9 cellular contexts compared by ENCODE assay signal in the genomic region with DNA sequence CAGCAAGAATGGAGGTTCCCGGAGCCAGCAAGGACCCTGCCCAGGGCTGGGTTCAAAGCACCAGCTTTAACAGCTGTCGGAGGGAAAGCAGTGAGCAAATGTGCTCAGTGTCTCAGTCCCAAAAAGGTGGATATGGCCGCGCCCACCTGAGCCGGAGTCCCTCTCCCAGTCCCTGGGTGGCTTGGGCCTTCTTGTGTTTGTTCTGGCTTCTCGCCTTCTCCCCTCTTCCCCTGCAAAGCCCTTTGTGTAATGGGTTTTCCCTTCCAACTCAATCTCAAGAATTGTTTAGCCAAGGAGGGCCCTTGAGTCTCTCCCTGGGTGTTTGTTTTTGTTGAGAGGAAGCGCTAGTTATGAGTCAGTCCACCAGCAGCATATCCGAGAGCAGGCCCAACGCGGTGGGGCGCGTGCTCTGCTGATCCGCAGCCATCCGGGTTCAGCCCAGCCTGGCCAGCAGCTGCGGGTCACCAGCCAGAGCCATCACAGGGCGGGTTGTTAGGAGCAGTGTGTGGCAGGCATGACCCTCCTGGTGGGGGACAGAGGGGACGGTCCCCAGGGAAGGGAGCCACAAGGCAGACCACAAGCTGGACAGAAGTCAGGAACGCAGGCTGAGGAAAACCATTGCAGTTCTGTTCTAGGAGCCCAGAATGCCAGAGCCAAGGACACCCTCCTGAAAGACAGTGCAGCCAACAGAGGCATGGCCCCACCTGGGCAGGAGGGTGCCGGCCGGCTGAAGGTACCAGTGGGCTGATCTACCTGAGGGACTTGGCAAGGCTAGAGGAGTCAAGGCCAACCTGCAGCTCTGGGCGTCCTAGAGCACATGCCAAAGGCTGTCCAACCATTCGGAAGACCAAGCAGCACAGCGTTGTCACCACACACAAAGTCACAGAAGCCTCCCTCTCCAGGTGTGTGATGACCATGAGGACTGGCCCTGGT. TPM values are rescaled to one million over a fixed set of nuclear protein-coding genes. Genes with fewer than 3 reads are reported as not detected.
A peak's percentile ranks its signal among the peaks of the same experiment; 100 is the strongest.
DNase-seq lines count a peak whose midpoint lies in the region; ATAC-seq and TF ChIP-seq lines count a peak whose summit lies in the region.
"Had no signal": no experiment of that assay in that cellular context is flagged by ENCODE, and none has a peak within 500 bp of the region (broad histone marks: within the 10 kb centered on the region; RNA-seq: fewer than 3 reads in every experiment).

No MANE protein-coding gene starts in this region.

- peaks cover 11% of the 10 kb centered on the region for H3K9me3 ChIP-seq in psoas muscle

- no peaks in the 10 kb centered on the region for H3K36me3 ChIP-seq in psoas muscle (ENCODE audit: insufficient read depth in 1 of 2, low read depth in 1 of 2)

- peaks cover 4% of the 10 kb centered on the region for H3K4me1 ChIP-seq in psoas muscle

- intact Hi-C loops in psoas muscle (cut with DNase I): no loop called here

- WGBS in psoas muscle, 3 donors: 74 to 77% (median 76%) methylated on average over 23 of the region's 23 CpGs

- no peak overlapping the region for H3K4me3 ChIP-seq in psoas muscle

- DNase-seq in EH (ENCODE audit: low read depth) (peak; percentile 86), RWPE1 (ENCODE audit: low spot score) (no peak), glomerular visceral epithelial cell (ENCODE audit: extremely low spot score) (peak; percentile 81), psoas muscle (peak; percentile 44 to 76)
- DNase-seq in stimulated activated CD4-positive, alpha-beta T cell treated with anti-CD3 and anti-CD28 coated beads, Interleukin-4, amount 100 ng/mL, for 4 hours: no peak
- DNase-seq in stimulated activated CD8-positive, alpha-beta memory T cell treated with anti-CD3 and anti-CD28 coated beads, Interleukin-4, amount 100 ng/mL, for 48 hours: no peak
- DNase-seq: hypothalamus had no signal

- no peaks in the 10 kb centered on the region for H3K27me3 ChIP-seq in psoas muscle (ENCODE audit: insufficient read depth in 3 of 3, low read length in 2 of 3)

- no peak for TF ChIP-seq CTCF in RWPE1 (conservative IDR thresholded peaks at IDR 0.05; ENCODE audit: low read depth)
- TF ChIP-seq CTCF in psoas muscle (IDR thresholded peaks at IDR 0.05): no peak

- H3K27ac ChIP-seq in RWPE1: peak overlapping the region; percentile 96
- peak overlapping the region; percentile 16 for H3K27ac ChIP-seq in psoas muscle

- CTCF ChIA-PET in RWPE1 (lab: Yijun Ruan, JAX): no interaction called here

- POLR2A ChIA-PET in RWPE1 (lab: Yijun Ruan, JAX; ENCODE audit: low non-redundant PET): interaction anchor here (0.8 to 2.1 kb wide), 2 partner anchors 18 to 21 kb away, joined by 3 to 8 read pairs; a partner anchor contains a TSS

- ATAC-seq in psoas muscle (peak in 3 of 4 donors; percentile 48 to 74 (median 54)), HG03342 (IDR thresholded peaks at IDR 0.05; ENCODE audit: unreplicated experiment) (no peak), HG02970 (IDR thresholded peaks at IDR 0.05; ENCODE audit: low FRiP score, unreplicated experiment) (no peak)

RNA-seq across cellular contexts. Expression of a gene that starts 21.3 kb away (rescaled TPM):
- not detected for total RNA-seq in psoas muscle
- polyA plus RNA-seq in psoas muscle: under 1 TPM in 1 of 3 donors, not detected in 2; 0.03 TPM

RNA-seq across cellular contexts. Expression of a gene that starts 46.7 kb away (rescaled TPM):
- not detected for total RNA-seq in psoas muscle
- not detected for polyA plus RNA-seq in psoas muscle

Comparison
In these comparisons a context has a peak if more than half of its experiments do, and no peak if none do; other contexts are left out.
1. DNase-seq: peak in EH (single experiment), glomerular visceral epithelial cell (single experiment) and psoas muscle (2 of 2); none in RWPE1 (single experiment), stimulated activated CD4-positive, alpha-beta T cell treated with anti-CD3 and anti-CD28 coated beads, Interleukin-4, amount 100 ng/mL, for 4 hours (0 of 2) and stimulated activated CD8-positive, alpha-beta memory T cell treated with anti-CD3 and anti-CD28 coated beads, Interleukin-4, amount 100 ng/mL, for 48 hours (single experiment).
2. ATAC-seq: peak in psoas muscle (3 of 4); none in HG03342 (single experiment) and HG02970 (single experiment).